Comparison of ENCODE assay signal across 29 cellular contexts in the genomic region with DNA sequence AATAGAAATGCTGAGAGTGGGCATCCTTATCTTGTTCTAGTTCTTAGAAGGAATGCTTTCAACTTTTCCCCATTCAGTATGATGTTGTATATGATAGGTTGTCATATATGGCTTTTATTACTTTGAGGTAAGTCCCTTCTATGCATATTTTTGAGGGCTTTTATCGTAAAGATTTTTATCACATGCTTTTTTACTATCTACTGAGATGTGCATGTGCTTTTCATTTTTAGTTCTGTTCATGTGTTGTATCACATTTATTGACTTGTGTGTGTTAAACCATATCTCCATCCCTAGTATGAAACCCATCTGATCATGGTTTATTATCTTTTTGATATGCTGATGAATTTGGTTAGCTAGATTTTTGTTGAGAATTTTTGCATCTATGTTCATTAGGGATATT.
A peak's percentile ranks its signal among the peaks of the same experiment; 100 is the strongest.
DNase-seq lines count a peak whose midpoint lies in the region; ATAC-seq, FAIRE-seq and TF ChIP-seq lines count a peak whose summit lies in the region.
"Had no signal": no experiment of that assay in that cellular context is flagged by ENCODE, and none has a peak within 500 bp of the region (broad histone marks: within the 10 kb centered on the region; RNA-seq: fewer than 3 reads in every experiment).

No MANE protein-coding gene starts in this region.

- WGBS in HepG2 (ENCODE audit: low lambda C conversion rate), result 0% methylated on average over 1 of the region's 1 CpG
- WGBS in right lobe of liver (ENCODE audit: insufficient coverage, low coverage, low lambda C conversion rate, missing lambda C conversion rate), result 56% methylated on average over 1 of the region's 1 CpG

- TF ChIP-seq CTCF in HepG2 (CRISPR knock-in tag; IDR thresholded peaks at IDR 0.05), result no peak
- no peak for TF ChIP-seq CTCF in right lobe of liver (IDR thresholded peaks at IDR 0.05)

- intact Hi-C loops in HepG2 (cut with micrococcal nuclease; ENCODE audit: unreplicated experiment), result no loop called here
- intact Hi-C loops in right lobe of liver (cut with DNase I), result no loop called here

- no peak for TF ChIP-seq POLR2A in HepG2 (IDR thresholded peaks at IDR 0.05; ENCODE audit: insufficient read depth in 1 of 2, low read depth in 2 of 2, low read length in 2 of 2)
- TF ChIP-seq POLR2A in right lobe of liver (IDR thresholded peaks at IDR 0.05), result no peak

- in situ Hi-C loops in HepG2 (cut with HindIII; ENCODE audit: extremely low pct_ligation_motif_present, low pct_unique_long_range_greater_than_20kb), result no loop called here

- H3K4me1 ChIP-seq in HepG2 (ENCODE audit: insufficient read depth, low read length) (no peaks in the 10 kb centered on the region), right lobe of liver (no peaks in the 10 kb centered on the region)
- H3K4me1 ChIP-seq: A549; BE2C; BLaER1; BLaER1 treated with 17β-estradiol and CSF1 and Interleukin-3, amounts not matched to agents 10 nM and 100 nM; Caco-2 had no signal

- no peak overlapping the region for H2AFZ ChIP-seq in HepG2 (ENCODE audit: low read length)

- no peak for TF ChIP-seq EP300 in HepG2 (IDR thresholded peaks at IDR 0.05; ENCODE audit: low read depth in 2 of 2, low read length in 2 of 2)
- TF ChIP-seq EP300 in HepG2 (CRISPR knock-in tag; IDR thresholded peaks at IDR 0.05; ENCODE audit: borderline replicate concordance), result no peak

- H3K79me2 ChIP-seq in HepG2 (ENCODE audit: insufficient read depth, low read length), result no peaks in the 10 kb centered on the region

- no peaks in the 10 kb centered on the region for H4K20me1 ChIP-seq in HepG2 (ENCODE audit: insufficient read depth, low read length)
- H4K20me1 ChIP-seq: BLaER1; BLaER1 treated with 17β-estradiol and CSF1 and Interleukin-3, amounts not matched to agents 10 nM and 100 nM had no signal

- no peak for FAIRE-seq in HepG2 (lab: Jason Lieb, UNC)
- FAIRE-seq: A204.1, A549, D721Med had no signal

- no peak overlapping the region for H3K27ac ChIP-seq in HepG2 (ENCODE audit: extremely low read length, insufficient read depth, low read length)
- no peak overlapping the region for H3K27ac ChIP-seq in right lobe of liver
- H3K27ac ChIP-seq: 22Rv1; A549; BLaER1; BLaER1 treated with 17β-estradiol and CSF1 and Interleukin-3, amounts not matched to agents 10 nM and 100 nM; C4-2B had no signal

- POLR2A ChIA-PET in HepG2 (lab: Yijun Ruan, JAX), result no interaction called here

- no peak overlapping the region for H3K9ac ChIP-seq in HepG2 (ENCODE audit: insufficient read depth, low read depth, low read length)
- H3K9ac ChIP-seq: BLaER1; BLaER1 treated with 17β-estradiol and CSF1 and Interleukin-3, amounts not matched to agents 10 nM and 100 nM had no signal

- peaks cover 72% of the 10 kb centered on the region for H3K9me3 ChIP-seq in HepG2 (ENCODE audit: low read length)
- H3K9me3 ChIP-seq in right lobe of liver, result no peaks in the 10 kb centered on the region
- H3K9me3 ChIP-seq: A549, BE2C, Caco-2 had no signal

- BruUV-seq in HepG2 (replicated peaks; lab: Mats Ljungman, UMichigan), result no TSS peak

- H3K4me3 ChIP-seq in HepG2 (replicated peaks in 1 of 3; ENCODE audit: insufficient read depth in 1 of 3, low read depth in 2 of 3, low read length in 3 of 3) (no peak overlapping the region), right lobe of liver (no peak overlapping the region)
- H3K4me3 ChIP-seq: A549; BLaER1; BLaER1 treated with 17β-estradiol and CSF1 and Interleukin-3, amounts not matched to agents 10 nM and 100 nM had no signal

- H3K36me3 ChIP-seq in HepG2 (replicated peaks in 1 of 2; ENCODE audit: control insufficient read depth in 1 of 2, insufficient read depth in 2 of 2, low read length in 2 of 2) (no peaks in the 10 kb centered on the region), right lobe of liver (no peaks in the 10 kb centered on the region)
- H3K36me3 ChIP-seq: BE2C; BLaER1; BLaER1 treated with 17β-estradiol and CSF1 and Interleukin-3, amounts not matched to agents 10 nM and 100 nM had no signal

- DNase-seq in HepG2 (ENCODE audit: low spot score) (no peak), right lobe of liver (no peak)
- DNase-seq: 8988T; ACHN; AML-193; BE2C; C1 segment of cervical spinal cord; Caco-2; Calu3; CD4-positive, alpha-beta memory T cell; CD4-positive, alpha-beta T cell; CD4-positive, CD25-positive, alpha-beta regulatory T cell; CD8-positive, alpha-beta memory T cell; CD8-positive, alpha-beta T cell; COR-L47; DMS 273 treated with DMSO at 0.1 percent for 48 hours; DMS153; DMS53; DMS79; DMS79 treated with DMSO at 0.1 percent for 48 hours; DND-41; EL had no signal

- ATAC-seq in HepG2 (no peak), right lobe of liver (no peak)
- ATAC-seq: A549; CD8-positive, alpha-beta T cell had no signal

- TF ChIP-seq RAD21 in HepG2 (CRISPR knock-in tag; IDR thresholded peaks at IDR 0.05), result no peak

- CTCF ChIA-PET in HepG2 (lab: Yijun Ruan, JAX; ENCODE audit: low intra/inter-chr PET ratio, low total read pairs), result no interaction called here

- no peak overlapping the region for H3K4me2 ChIP-seq in HepG2 (ENCODE audit: low read depth, low read length)
- H3K4me2 ChIP-seq: A549; BLaER1; BLaER1 treated with 17β-estradiol and CSF1 and Interleukin-3, amounts not matched to agents 10 nM and 100 nM had no signal

- H3K27me3 ChIP-seq in HepG2 (ENCODE audit: control insufficient read depth in 1 of 2, insufficient read depth in 2 of 2, low read length in 2 of 2) (no peaks in the 10 kb centered on the region), right lobe of liver (no peaks in the 10 kb centered on the region)
- H3K27me3 ChIP-seq: BE2C; BLaER1; BLaER1 treated with 17β-estradiol and CSF1 and Interleukin-3, amounts not matched to agents 10 nM and 100 nM had no signal

TF ChIP-seq in HepG2, 621 proteins besides CTCF, POLR2A, EP300 and RAD21:
- no peak for TF ChIP-seq ZUFSP (CRISPR knock-in tag; IDR thresholded peaks at IDR 0.05; ENCODE audit: borderline replicate concordance)
- TF ChIP-seq MNT (IDR thresholded peaks at IDR 0.05), result peak; percentile 98
